In the genomic region with DNA sequence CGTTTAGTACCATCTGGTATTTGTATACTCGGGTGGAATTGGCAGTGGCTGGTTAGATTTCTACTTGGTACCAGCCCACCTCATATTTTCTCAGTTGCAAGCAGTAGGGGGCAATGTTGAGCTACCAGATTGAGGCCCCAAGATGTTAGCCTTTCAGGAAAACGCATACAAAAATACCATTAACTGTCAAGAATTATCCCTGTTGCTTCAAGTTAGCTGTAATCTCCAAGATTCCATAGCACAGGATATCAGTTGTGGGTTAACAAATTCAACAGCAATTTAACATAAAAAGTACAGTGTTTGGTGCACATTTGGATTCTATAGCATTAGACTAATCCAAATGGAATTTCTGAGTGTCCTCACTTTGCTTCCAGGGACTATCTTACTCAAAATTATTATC, we compare ENCODE assay signal across 1 cellular context.
TF ChIP-seq lines count a peak whose summit lies in the region.

No MANE protein-coding gene starts in this region.

TF ChIP-seq in H1, 55 proteins besides CTCF, POLR2A, EP300 and RAD21 (continued from another document):
- no peak for TF ChIP-seq TEAD4 (IDR thresholded peaks at IDR 0.05; ENCODE audit: low read depth, low read length)
- no peak for TF ChIP-seq HDAC2 (IDR thresholded peaks at IDR 0.05; ENCODE audit: borderline replicate concordance in 1 of 2, low read depth in 2 of 2, low read length in 2 of 2)
- TF ChIP-seq CREB1 (IDR thresholded peaks at IDR 0.05), result no peak
- TF ChIP-seq, protein P1, sequence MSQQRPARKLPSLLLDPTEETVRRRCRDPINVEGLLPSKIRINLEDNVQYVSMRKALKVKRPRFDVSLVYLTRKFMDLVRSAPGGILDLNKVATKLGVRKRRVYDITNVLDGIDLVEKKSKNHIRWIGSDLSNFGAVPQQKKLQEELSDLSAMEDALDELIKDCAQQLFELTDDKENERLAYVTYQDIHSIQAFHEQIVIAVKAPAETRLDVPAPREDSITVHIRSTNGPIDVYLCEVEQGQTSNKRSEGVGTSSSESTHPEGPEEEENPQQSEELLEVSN (IDR thresholded peaks at IDR 0.05), result no peak
